13 cellular contexts compared by ENCODE assay signal in genomic region chr1:239896980-239897379, GRCh38.
A peak's percentile ranks its signal among the peaks of the same experiment; 100 is the strongest.
DNase-seq lines count a peak whose midpoint lies in the region; ATAC-seq and TF ChIP-seq lines count a peak whose summit lies in the region.
"Had no signal": no experiment of that assay in that cellular context is flagged by ENCODE, and none has a peak within 500 bp of the region (broad histone marks: within the 10 kb centered on the region; RNA-seq: fewer than 3 reads in every experiment).

No MANE protein-coding gene starts in this region.

- H3K27ac ChIP-seq in endodermal cell (ENCODE audit: low read depth, low read length) (no peak overlapping the region), muscle layer of colon (ENCODE audit: low read depth, low read length) (peak overlapping the region; percentile 32)
- H3K27ac ChIP-seq: HL-60 had no signal

- H3K4me3 Mint-ChIP-seq in endodermal cell, result no peak overlapping the region
- H3K4me3 Mint-ChIP-seq: B cell; CD4-positive, alpha-beta T cell had no signal

- H3K9me3 Mint-ChIP-seq in endodermal cell, result no peaks in the 10 kb centered on the region
- H3K9me3 Mint-ChIP-seq: CD4-positive, alpha-beta T cell had no signal

- H3K4me1 ChIP-seq in endodermal cell (ENCODE audit: control insufficient read depth, insufficient read depth, low read length), result peaks cover 9% of the 10 kb centered on the region
- peaks cover 23% of the 10 kb centered on the region for H3K4me1 ChIP-seq in muscle layer of colon (ENCODE audit: insufficient read depth, low read length)

- H3K27me3 ChIP-seq in endodermal cell (ENCODE audit: control insufficient read depth, insufficient read depth, low read length, poor library complexity, severe bottlenecking), result no peaks in the 10 kb centered on the region
- no peaks in the 10 kb centered on the region for H3K27me3 ChIP-seq in muscle layer of colon (ENCODE audit: control insufficient read depth in 1 of 2, insufficient read depth in 2 of 2, low read length in 2 of 2)

- DNase-seq in endodermal cell (peak; percentile 20), putamen (ENCODE audit: low spot score) (peak; percentile 29), NCI-H1092 treated with DMSO at 0.1 percent for 48 hours (lab: John Stamatoyannopoulos, UW) (no peak), activated T-cell treated with anti-CD3 and anti-CD28 coated beads for 4 hours (no peak)
- DNase-seq: C1 segment of cervical spinal cord; Calu3; CD4-positive, alpha-beta T cell; DMS 273 treated with DMSO at 0.1 percent for 48 hours had no signal

- no peak overlapping the region for H3K9ac ChIP-seq in endodermal cell (ENCODE audit: extremely low read depth, low read length, poor library complexity, severe bottlenecking)
- H3K9ac ChIP-seq in muscle layer of colon (ENCODE audit: low read length), result no peak overlapping the region

- H3K27me3 Mint-ChIP-seq in endodermal cell (ENCODE audit: insufficient read depth), result peaks cover 29% of the 10 kb centered on the region
- H3K27me3 Mint-ChIP-seq: B cell had no signal

- H3K36me3 Mint-ChIP-seq in endodermal cell (ENCODE audit: low read depth), result peaks cover 9% of the 10 kb centered on the region

- no peaks in the 10 kb centered on the region for H3K36me3 ChIP-seq in endodermal cell (ENCODE audit: control insufficient read depth, insufficient read depth, low read length)
- no peaks in the 10 kb centered on the region for H3K36me3 ChIP-seq in muscle layer of colon (ENCODE audit: insufficient read depth, low read length)

- H3K4me1 Mint-ChIP-seq in endodermal cell, result peaks cover 15% of the 10 kb centered on the region

- 94 to 100% methylated on average over 2 to 9 of the region's 9 CpGs for WGBS in endodermal cell (ENCODE audit: insufficient coverage in 1 of 2, insufficient read length in 1 of 2), 2 experiments

- no peak for TF ChIP-seq CTCF in endodermal cell (conservative IDR thresholded peaks at IDR 0.05)

- no peak overlapping the region for H3K27ac Mint-ChIP-seq in endodermal cell
- H3K27ac Mint-ChIP-seq: B cell; CD4-positive, alpha-beta T cell had no signal

- no peak overlapping the region for H3K4me3 ChIP-seq in endodermal cell (ENCODE audit: low read length)
- H3K4me3 ChIP-seq in muscle layer of colon (ENCODE audit: low read depth in 1 of 2, low read length in 2 of 2), result no peak overlapping the region

- peaks cover 6% of the 10 kb centered on the region for H3K9me3 ChIP-seq in endodermal cell (ENCODE audit: control insufficient read depth, low read length)
- no peaks in the 10 kb centered on the region for H3K9me3 ChIP-seq in muscle layer of colon (ENCODE audit: low read length)

- ATAC-seq in GM19324 (IDR thresholded peaks at IDR 0.05; ENCODE audit: low FRiP score, unreplicated experiment), result no peak
- ATAC-seq in GM18873 (IDR thresholded peaks at IDR 0.05; ENCODE audit: low FRiP score, unreplicated experiment), result no peak

Comparison
In these comparisons a context has a peak if more than half of its experiments do, and no peak if none do; other contexts are left out.
1. DNase-seq: peak in endodermal cell (single experiment) and putamen (single experiment); none in NCI-H1092 treated with DMSO at 0.1 percent for 48 hours (single experiment) and activated T-cell treated with anti-CD3 and anti-CD28 coated beads for 4 hours (single experiment).